Comparison of ENCODE assay signal across 26 cellular contexts in the genomic region with DNA sequence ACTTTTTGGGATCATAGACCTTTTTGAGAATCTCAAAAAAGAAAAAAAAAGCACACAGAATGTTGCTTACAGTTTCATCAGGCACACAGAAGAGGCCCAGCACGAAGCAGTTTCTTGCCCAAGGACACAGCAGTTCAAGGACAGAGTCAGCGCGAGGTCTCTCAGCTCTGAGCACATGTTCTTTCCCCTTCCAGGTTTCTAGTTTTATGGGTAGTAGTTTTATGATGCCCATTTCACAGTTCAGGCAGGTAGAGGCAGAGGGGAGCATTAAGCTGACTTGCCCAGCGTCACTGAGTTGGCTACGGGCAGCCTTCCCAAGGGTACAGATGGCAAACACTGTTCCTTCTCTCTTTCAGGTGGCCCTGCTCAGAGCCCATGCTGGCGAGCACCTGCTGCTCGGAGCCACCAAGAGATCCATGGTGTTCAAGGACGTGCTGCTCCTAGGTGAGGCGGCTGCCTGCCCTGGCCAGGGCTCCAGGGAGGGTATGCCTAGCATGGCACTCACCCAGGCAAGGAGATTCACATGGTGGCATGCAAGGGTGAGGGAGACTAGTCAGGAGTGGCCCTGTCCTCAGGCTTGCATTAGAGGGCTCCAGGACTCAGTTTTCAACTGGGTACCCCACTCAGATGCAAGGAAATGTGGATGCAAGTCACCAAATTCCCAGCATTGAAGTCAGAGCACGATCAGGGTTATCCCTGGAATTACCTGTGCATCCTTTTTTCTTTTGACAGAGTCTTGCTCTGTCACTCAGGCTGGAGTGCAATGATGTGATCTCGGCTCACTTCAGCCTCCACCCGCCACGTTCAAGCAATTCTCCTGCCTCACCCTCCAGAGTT.
"Had no signal": no experiment of that assay in that cellular context is flagged by ENCODE, and none has a peak within 500 bp of the region (broad histone marks: within the 10 kb centered on the region; RNA-seq: fewer than 3 reads in every experiment).

No MANE protein-coding gene starts in this region.

- H3K9me3 Mint-ChIP-seq: activated CD4-positive, alpha-beta memory T cell treated with anti-CD3 and anti-CD28 coated beads for 36 hours; activated naive CD4-positive, alpha-beta T cell treated with anti-CD3 and anti-CD28 coated beads, Interleukin-2, amount 10 ng/mL, durations not matched to agents 7 days and 5 days; activated naive CD8-positive, alpha-beta T cell treated with anti-CD3 and anti-CD28 coated beads, Interleukin-2, amount 10 ng/mL, durations not matched to agents 7 days and 5 days; activated T-cell treated with anti-CD3 and anti-CD28 coated beads, Interleukin-2, amount 50 U/mL, for 24 hours; nephron progenitor cell; stimulated activated naive B cell treated with anti-CD40 and anti-IgM and Interleukin-4, amounts not matched to agents 10 μg/mL and 1 μg/mL and 100 μg/mL, for 72 hours; T-helper 2 cell treated with Interferon-gamma antibody and Interleukin-4, amounts not matched to agents 5 μg/mL and 100 μg/mL, for 36 hours had no signal

- H3K4me1 ChIP-seq: heart left ventricle, left ventricle myocardium inferior, parathyroid adenoma, psoas muscle, suprapubic skin, tibial nerve had no signal

- H3K9me3 ChIP-seq: heart left ventricle, left ventricle myocardium inferior, mucosa of descending colon, psoas muscle, suprapubic skin, tibial nerve had no signal

- H3K27me3 ChIP-seq: brain microvascular endothelial cell had no signal

- H3K27ac ChIP-seq: brain microvascular endothelial cell, coronary artery, heart left ventricle, left ventricle myocardium inferior, parathyroid adenoma, psoas muscle, suprapubic skin, tibial nerve, VCaP had no signal

- H3K4me3 ChIP-seq: coronary artery, heart left ventricle, left ventricle myocardium inferior, mucosa of descending colon, psoas muscle, suprapubic skin, tibial nerve had no signal

- H3K27me3 Mint-ChIP-seq: activated CD4-positive, alpha-beta memory T cell treated with anti-CD3 and anti-CD28 coated beads for 36 hours; activated T-cell treated with anti-CD3 and anti-CD28 coated beads, Interleukin-2, amount 50 U/mL, for 24 hours had no signal

- DNase-seq: activated CD4-positive, alpha-beta memory T cell treated with anti-CD3 and anti-CD28 coated beads for 36 hours; activated CD4-positive, alpha-beta T cell treated with anti-CD3 and anti-CD28 coated beads for 48 hours; activated CD8-positive, alpha-beta memory T cell treated with anti-CD3 and anti-CD28 coated beads, Interleukin-2, amount 50 U/mL, for 48 hours; activated gamma-delta T cell; activated naive CD4-positive, alpha-beta T cell treated with anti-CD3 and anti-CD28 coated beads, Interleukin-2, amount 10 ng/mL, durations not matched to agents 7 days and 5 days; activated naive CD8-positive, alpha-beta T cell treated with anti-CD3 and anti-CD28 coated beads, Interleukin-2, amount 10 ng/mL, durations not matched to agents 7 days and 5 days; activated T-cell treated with anti-CD3 and anti-CD28 coated beads, Interleukin-2, amount 50 U/mL, for 24 hours; brain microvascular endothelial cell; foreskin fibroblast; left ventricle myocardium inferior; mucosa of descending colon; nephron progenitor cell; psoas muscle; stimulated activated CD4-positive, alpha-beta T cell treated with anti-CD3 and anti-CD28 coated beads, Interleukin-15, amount 100 ng/mL, for 24 hours; stimulated activated CD4-positive, alpha-beta T cell treated with anti-CD3 and anti-CD28 coated beads, Interleukin-2, amount 100 ng/mL, for 24 hours; stimulated activated naive B cell treated with anti-CD40 and anti-IgM and Interleukin-4, amounts not matched to agents 10 μg/mL and 1 μg/mL and 100 μg/mL, for 72 hours; T-helper 1 cell had no signal

- H3K36me3 Mint-ChIP-seq: activated CD4-positive, alpha-beta memory T cell treated with anti-CD3 and anti-CD28 coated beads for 36 hours; activated naive CD4-positive, alpha-beta T cell treated with anti-CD3 and anti-CD28 coated beads, Interleukin-2, amount 10 ng/mL, durations not matched to agents 7 days and 5 days; activated naive CD8-positive, alpha-beta T cell treated with anti-CD3 and anti-CD28 coated beads, Interleukin-2, amount 10 ng/mL, durations not matched to agents 7 days and 5 days; stimulated activated naive B cell treated with anti-CD40 and anti-IgM and Interleukin-4, amounts not matched to agents 10 μg/mL and 1 μg/mL and 100 μg/mL, for 72 hours had no signal

- H3K4me1 Mint-ChIP-seq: activated naive CD4-positive, alpha-beta T cell treated with anti-CD3 and anti-CD28 coated beads, Interleukin-2, amount 10 ng/mL, durations not matched to agents 7 days and 5 days; activated naive CD8-positive, alpha-beta T cell treated with anti-CD3 and anti-CD28 coated beads, Interleukin-2, amount 10 ng/mL, durations not matched to agents 7 days and 5 days; nephron progenitor cell; stimulated activated naive B cell treated with anti-CD40 and anti-IgM and Interleukin-4, amounts not matched to agents 10 μg/mL and 1 μg/mL and 100 μg/mL, for 72 hours had no signal

- ATAC-seq: activated CD4-positive, CD25-positive, alpha-beta regulatory T cell treated with anti-CD3 and anti-CD28 coated beads, Interleukin-2, amount 50 U/mL, for 24 hours; esophagus mucosa; heart left ventricle; psoas muscle had no signal

- H3K36me3 ChIP-seq: brain microvascular endothelial cell, heart left ventricle, left ventricle myocardium inferior, suprapubic skin, tibial nerve had no signal

- H3K4me3 Mint-ChIP-seq: activated CD4-positive, alpha-beta memory T cell treated with anti-CD3 and anti-CD28 coated beads for 36 hours; activated naive CD4-positive, alpha-beta T cell treated with anti-CD3 and anti-CD28 coated beads, Interleukin-2, amount 10 ng/mL, durations not matched to agents 7 days and 5 days; activated naive CD8-positive, alpha-beta T cell treated with anti-CD3 and anti-CD28 coated beads, Interleukin-2, amount 10 ng/mL, durations not matched to agents 7 days and 5 days; activated T-cell treated with anti-CD3 and anti-CD28 coated beads, Interleukin-2, amount 50 U/mL, for 24 hours; nephron progenitor cell; stimulated activated naive B cell treated with anti-CD40 and anti-IgM and Interleukin-4, amounts not matched to agents 10 μg/mL and 1 μg/mL and 100 μg/mL, for 72 hours; T-helper 2 cell treated with Interferon-gamma antibody and Interleukin-4, amounts not matched to agents 5 μg/mL and 100 μg/mL, for 36 hours had no signal

- H3K27ac Mint-ChIP-seq: activated CD4-positive, alpha-beta memory T cell treated with anti-CD3 and anti-CD28 coated beads for 36 hours; activated naive CD4-positive, alpha-beta T cell treated with anti-CD3 and anti-CD28 coated beads, Interleukin-2, amount 10 ng/mL, durations not matched to agents 7 days and 5 days; activated naive CD8-positive, alpha-beta T cell treated with anti-CD3 and anti-CD28 coated beads, Interleukin-2, amount 10 ng/mL, durations not matched to agents 7 days and 5 days; activated T-cell treated with anti-CD3 and anti-CD28 coated beads, Interleukin-2, amount 50 U/mL, for 24 hours; nephron progenitor cell; stimulated activated naive B cell treated with anti-CD40 and anti-IgM and Interleukin-4, amounts not matched to agents 10 μg/mL and 1 μg/mL and 100 μg/mL, for 72 hours; T-helper 2 cell treated with Interferon-gamma antibody and Interleukin-4, amounts not matched to agents 5 μg/mL and 100 μg/mL, for 36 hours had no signal
